ENCODE assay signal across 8 cellular contexts in genomic region chr1:159132271-159132881, GRCh38. TPM values are rescaled to one million over a fixed set of nuclear protein-coding genes. Genes with fewer than 3 reads are reported as not detected.
DNase-seq lines count a peak whose midpoint lies in the region; ATAC-seq, FAIRE-seq and TF ChIP-seq lines count a peak whose summit lies in the region.

No MANE protein-coding gene starts in this region.

- TF ChIP-seq CTCF in DOHH2 (IDR thresholded peaks at IDR 0.05; ENCODE audit: low read depth, low read length, poor library complexity, severe bottlenecking) (peak; percentile 87), pancreas (IDR thresholded peaks at IDR 0.05) (peak; percentile 57 to 79 (median 62)), upper lobe of left lung (IDR thresholded peaks at IDR 0.05) (peak; percentile 40 to 79 (median 69))

- peaks cover 21% of the 10 kb centered on the region for H3K27me3 ChIP-seq in DOHH2 (ENCODE audit: control insufficient read depth, low read length)
- H3K27me3 ChIP-seq in SJSA1 (replicated peaks), result peaks cover 24% of the 10 kb centered on the region
- no peaks in the 10 kb centered on the region for H3K27me3 ChIP-seq in pancreas
- H3K27me3 ChIP-seq in upper lobe of left lung, result no peaks in the 10 kb centered on the region

- H3K9me2 ChIP-seq in DOHH2 (replicated peaks; ENCODE audit: control insufficient read depth, low read length), result no peaks in the 10 kb centered on the region

- ATAC-seq in pancreas, result peak in 3 of 4 donors; percentile 60 to 66 (median 65)
- peak in 1 of 2 donors; percentile 71 for ATAC-seq in upper lobe of left lung (ENCODE audit: low FRiP score in 2 of 2)

- H3K36me3 ChIP-seq in DOHH2 (ENCODE audit: control insufficient read depth, low read length), result no peaks in the 10 kb centered on the region
- H3K36me3 ChIP-seq in SJSA1, result no peaks in the 10 kb centered on the region
- H3K36me3 ChIP-seq in pancreas, result no peaks in the 10 kb centered on the region
- H3K36me3 ChIP-seq in upper lobe of left lung, result no peaks in the 10 kb centered on the region

- FAIRE-seq in pancreas (lab: Jason Lieb, UNC), result peak; percentile 67

- no peaks in the 10 kb centered on the region for H3K79me2 ChIP-seq in DOHH2 (ENCODE audit: control insufficient read depth, low read length)

- TF ChIP-seq EP300 in upper lobe of left lung (IDR thresholded peaks at IDR 0.05), result no peak

- H3K9me3 ChIP-seq in DOHH2 (ENCODE audit: control insufficient read depth, insufficient read depth, low read length), result no peaks in the 10 kb centered on the region
- H3K9me3 ChIP-seq in SJSA1 (replicated peaks), result no peaks in the 10 kb centered on the region
- no peaks in the 10 kb centered on the region for H3K9me3 ChIP-seq in pancreas
- no peaks in the 10 kb centered on the region for H3K9me3 ChIP-seq in upper lobe of left lung

- intact Hi-C loops in pancreas (cut with DNase I), result no loop called here

- H3F3A ChIP-seq in DOHH2 (ENCODE audit: control insufficient read depth, insufficient read depth), result no peaks in the 10 kb centered on the region

- H3K27ac ChIP-seq in DOHH2 (ENCODE audit: low read depth, low read length) (no peak overlapping the region), SJSA1 (no peak overlapping the region), pancreas (no peak overlapping the region), upper lobe of left lung (no peak overlapping the region)

- DNase-seq in HT1080 (ENCODE audit: low read depth) (peak; percentile 42), SJSA1 (ENCODE audit: low read depth in 1 of 2, low spot score in 2 of 2) (peak; percentile 23 to 60), globus pallidus (ENCODE audit: low spot score) (peak; percentile 41), pancreas (peak; percentile 14 to 83 (median 42)), upper lobe of left lung (peak in 1 of 2 donors; percentile 51), NCI-H128 (lab: John Stamatoyannopoulos, UW; ENCODE audit: unreplicated experiment) (no peak)
- DNase-seq in activated naive CD4-positive, alpha-beta T cell (lab: John Stamatoyannopoulos, UW), result peak; percentile 24 to 50 (median 32)

- H3K4me3 ChIP-seq in DOHH2 (ENCODE audit: low read length), result no peak overlapping the region
- no peak overlapping the region for H3K4me3 ChIP-seq in SJSA1
- H3K4me3 ChIP-seq in pancreas, result no peak overlapping the region
- H3K4me3 ChIP-seq in upper lobe of left lung, result no peak overlapping the region

- TF ChIP-seq POLR2A in upper lobe of left lung (IDR thresholded peaks at IDR 0.05), result no peak

- H3K4me1 ChIP-seq in DOHH2 (ENCODE audit: control insufficient read depth, low read length), result no peaks in the 10 kb centered on the region
- H3K4me1 ChIP-seq in SJSA1 (replicated peaks), result no peaks in the 10 kb centered on the region
- no peaks in the 10 kb centered on the region for H3K4me1 ChIP-seq in pancreas
- H3K4me1 ChIP-seq in upper lobe of left lung, result no peaks in the 10 kb centered on the region

- H3K4me2 ChIP-seq in DOHH2 (ENCODE audit: low read length), result no peak overlapping the region

- 41 to 52% methylated on average over 12 of the region's 12 CpGs for WGBS in pancreas, 2 donors
- 51 to 58% methylated on average over 12 of the region's 12 CpGs for WGBS in upper lobe of left lung, 2 donors

- H4K20me1 ChIP-seq in DOHH2 (ENCODE audit: control insufficient read depth, insufficient read depth, low read depth, low read length), result no peaks in the 10 kb centered on the region

RNA-seq across cellular contexts. Expression of gene CADM3, which starts 39.0 kb away (rescaled TPM):
- total RNA-seq in HT1080 (2014; rRNA removed; shearing (Covaris generic)), result 1.1 and 2.3 TPM in 2 replicates
- polyA plus RNA-seq in HT1080 (2015; cell fraction: cytosol; rRNA removed), result 0.17 and 0.36 TPM in 2 replicates
- 0.12 and 0.41 TPM in 2 replicates for polyA plus RNA-seq in HT1080 (2015; cell fraction: nucleus; rRNA removed)
- total RNA-seq in SJSA1 (2014; rRNA removed; shearing (Covaris generic)), result not detected in 2 replicates
- total RNA-seq in pancreas (1 to 10 TPM in 1 of 6 donors, under 1 TPM in 5; 0.25 to 1.4 (median 0.65) TPM), upper lobe of left lung (10 to 100 TPM in 1 of 6 donors, 1 to 10 TPM in 4, under 1 TPM in 1; 0.98 to 16.0 (median 2.0) TPM)
- 1 to 10 TPM; 1.0 to 1.4 TPM for polyA plus RNA-seq in pancreas

RNA-seq across cellular contexts. Expression of gene AIM2, which starts 55.8 kb away (rescaled TPM):
- total RNA-seq in HT1080 (2014; rRNA removed; shearing (Covaris generic)), result 1.2 and 3.2 TPM in 2 replicates
- polyA plus RNA-seq in HT1080 (2015; cell fraction: cytosol; rRNA removed), result 3.1 and 3.6 TPM in 2 replicates
- 4.1 and 7.3 TPM in 2 replicates for polyA plus RNA-seq in HT1080 (2015; cell fraction: nucleus; rRNA removed)
- total RNA-seq in SJSA1 (2014; rRNA removed; shearing (Covaris generic)), result not detected in 2 replicates
- total RNA-seq in pancreas, result under 1 TPM in 3 of 6 donors, not detected in 3; 0.29 to 0.47 (median 0.37) TPM
- polyA plus RNA-seq in pancreas, result under 1 TPM; 0.07 to 0.11 TPM
- 1 to 10 TPM in 4 of 6 donors, under 1 TPM in 1, not detected in 1; 0.80 to 5.5 (median 2.7) TPM for total RNA-seq in upper lobe of left lung
